19 cellular contexts compared by ENCODE assay signal in genomic region chr7:12386237-12386839, GRCh38. TPM values are rescaled to one million over a fixed set of nuclear protein-coding genes. Genes with fewer than 3 reads are reported as not detected.
DNase-seq lines count a peak whose midpoint lies in the region; ATAC-seq lines count a peak whose summit lies in the region.
"Had no signal": no experiment of that assay in that cellular context is flagged by ENCODE, and none has a peak within 500 bp of the region (broad histone marks: within the 10 kb centered on the region; RNA-seq: fewer than 3 reads in every experiment).

No MANE protein-coding gene starts in this region.

- no peak overlapping the region for H3K27ac Mint-ChIP-seq in activated naive CD8-positive, alpha-beta T cell treated with anti-CD3 and anti-CD28 coated beads, Interleukin-2, amount 50 U/mL, for 24 hours
- no peak overlapping the region for H3K27ac Mint-ChIP-seq in immature natural killer cell
- H3K27ac Mint-ChIP-seq: activated CD4-positive, alpha-beta T cell treated with anti-CD3 and anti-CD28 coated beads, Interleukin-2, amount 10 ng/mL, durations not matched to agents 24 days and 14 days; activated naive CD4-positive, alpha-beta T cell treated with anti-CD3 and anti-CD28 coated beads, Interleukin-2, amount 50 U/mL, for 24 hours; CD4-positive, alpha-beta T cell had no signal

- H3K4me3 ChIP-seq in neuron (ENCODE audit: low read length), result no peak overlapping the region
- H3K4me3 ChIP-seq: A549, esophagus muscularis mucosa, GM12878, smooth muscle cell, upper lobe of right lung had no signal

- H3K27me3 ChIP-seq in neuron (ENCODE audit: insufficient read depth, low read length), result no peaks in the 10 kb centered on the region
- H3K27me3 ChIP-seq: esophagus muscularis mucosa, upper lobe of right lung had no signal

- no peaks in the 10 kb centered on the region for H3K4me1 Mint-ChIP-seq in activated naive CD8-positive, alpha-beta T cell treated with anti-CD3 and anti-CD28 coated beads, Interleukin-2, amount 50 U/mL, for 24 hours
- H3K4me1 Mint-ChIP-seq in immature natural killer cell, result no peaks in the 10 kb centered on the region
- H3K4me1 Mint-ChIP-seq: activated CD4-positive, alpha-beta T cell treated with anti-CD3 and anti-CD28 coated beads, Interleukin-2, amount 10 ng/mL, durations not matched to agents 24 days and 14 days; activated naive CD4-positive, alpha-beta T cell treated with anti-CD3 and anti-CD28 coated beads, Interleukin-2, amount 50 U/mL, for 24 hours had no signal

- no peaks in the 10 kb centered on the region for H3K36me3 Mint-ChIP-seq in activated naive CD8-positive, alpha-beta T cell treated with anti-CD3 and anti-CD28 coated beads, Interleukin-2, amount 50 U/mL, for 24 hours (ENCODE audit: low read depth)
- H3K36me3 Mint-ChIP-seq in immature natural killer cell, result no peaks in the 10 kb centered on the region
- H3K36me3 Mint-ChIP-seq: activated naive CD4-positive, alpha-beta T cell treated with anti-CD3 and anti-CD28 coated beads, Interleukin-2, amount 50 U/mL, for 24 hours had no signal

- peaks cover 11% of the 10 kb centered on the region for H3K4me1 ChIP-seq in neuron (ENCODE audit: insufficient read depth, low read length)
- H3K4me1 ChIP-seq: A549, esophagus muscularis mucosa, upper lobe of right lung had no signal

- H3K4me3 Mint-ChIP-seq in activated naive CD8-positive, alpha-beta T cell treated with anti-CD3 and anti-CD28 coated beads, Interleukin-2, amount 50 U/mL, for 24 hours, result no peak overlapping the region
- H3K4me3 Mint-ChIP-seq in immature natural killer cell, result no peak overlapping the region
- H3K4me3 Mint-ChIP-seq: activated CD4-positive, alpha-beta T cell treated with anti-CD3 and anti-CD28 coated beads, Interleukin-2, amount 10 ng/mL, durations not matched to agents 24 days and 14 days; activated naive CD4-positive, alpha-beta T cell treated with anti-CD3 and anti-CD28 coated beads, Interleukin-2, amount 50 U/mL, for 24 hours; CD4-positive, alpha-beta T cell had no signal

- in situ Hi-C loops in KBM-7 (cut with MboI; ENCODE audit: low pct_unique_long_range_greater_than_20kb, low sequenced_read_pairs), result no loop called here

- no peaks in the 10 kb centered on the region for H3K9me3 ChIP-seq in neuron (ENCODE audit: low read length)
- H3K9me3 ChIP-seq: A549, esophagus muscularis mucosa, upper lobe of right lung had no signal

- peak; percentile 65 for DNase-seq in NCI-H82 (lab: John Stamatoyannopoulos, UW)
- no peak for DNase-seq in NCI-H82 treated with DMSO at 0.1 percent for 48 hours (lab: John Stamatoyannopoulos, UW; ENCODE audit: unreplicated experiment)
- DNase-seq in NCI-H2107 (lab: John Stamatoyannopoulos, UW), result peak; percentile 19
- peak; percentile 99 for DNase-seq in SHP77 treated with DMSO at 0.1 percent for 48 hours (lab: John Stamatoyannopoulos, UW)
- no peak for DNase-seq in activated naive CD8-positive, alpha-beta T cell treated with anti-CD3 and anti-CD28 coated beads, Interleukin-2, amount 50 U/mL, for 24 hours
- DNase-seq in immature natural killer cell, result no peak
- no peak for DNase-seq in KBM-7
- DNase-seq: activated CD4-positive, alpha-beta T cell treated with anti-CD3 and anti-CD28 coated beads, Interleukin-2, amount 10 ng/mL, durations not matched to agents 24 days and 14 days; CD4-positive, alpha-beta T cell; islet precursor cell; SIG-M5; stimulated activated naive CD4-positive, alpha-beta T cell; upper lobe of right lung had no signal

- H3K36me3 ChIP-seq in neuron (ENCODE audit: insufficient read depth, low read length), result no peaks in the 10 kb centered on the region
- H3K36me3 ChIP-seq: esophagus muscularis mucosa, upper lobe of right lung had no signal

- no peak for ATAC-seq in activated naive CD8-positive, alpha-beta T cell treated with anti-CD3 and anti-CD28 coated beads, Interleukin-2, amount 50 U/mL, for 24 hours
- ATAC-seq: A549, GM12878, upper lobe of right lung had no signal

- peak overlapping the region; percentile 19 for H2AFZ ChIP-seq in neuron (ENCODE audit: low read depth, low read length)

- H3K9me3 Mint-ChIP-seq in activated naive CD8-positive, alpha-beta T cell treated with anti-CD3 and anti-CD28 coated beads, Interleukin-2, amount 50 U/mL, for 24 hours, result no peaks in the 10 kb centered on the region
- H3K9me3 Mint-ChIP-seq in immature natural killer cell, result no peaks in the 10 kb centered on the region
- H3K9me3 Mint-ChIP-seq: activated CD4-positive, alpha-beta T cell treated with anti-CD3 and anti-CD28 coated beads, Interleukin-2, amount 10 ng/mL, durations not matched to agents 24 days and 14 days; activated naive CD4-positive, alpha-beta T cell treated with anti-CD3 and anti-CD28 coated beads, Interleukin-2, amount 50 U/mL, for 24 hours; CD4-positive, alpha-beta T cell had no signal

- H3K27me3 Mint-ChIP-seq in activated naive CD8-positive, alpha-beta T cell treated with anti-CD3 and anti-CD28 coated beads, Interleukin-2, amount 50 U/mL, for 24 hours, result no peaks in the 10 kb centered on the region
- peaks cover 0 to 3% (median 0%) of the 10 kb centered on the region in 3 donors for H3K27me3 Mint-ChIP-seq in immature natural killer cell (ENCODE audit: low read depth in 3 of 3)
- H3K27me3 Mint-ChIP-seq: activated CD4-positive, alpha-beta T cell treated with anti-CD3 and anti-CD28 coated beads, Interleukin-2, amount 10 ng/mL, durations not matched to agents 24 days and 14 days; activated naive CD4-positive, alpha-beta T cell treated with anti-CD3 and anti-CD28 coated beads, Interleukin-2, amount 50 U/mL, for 24 hours; CD4-positive, alpha-beta T cell had no signal

RNA-seq across cellular contexts. Expression of gene VWDE, which starts 17.3 kb away (rescaled TPM):
- under 1 TPM in 1 of 3 donors, not detected in 2; 0.11 TPM for polyA plus RNA-seq in immature natural killer cell
- polyA plus RNA-seq: smooth muscle cell had no signal

Comparison
In these comparisons a context has a peak if more than half of its experiments do, and no peak if none do; other contexts are left out.
1. DNase-seq: peak in NCI-H82 (single experiment), NCI-H2107 (single experiment) and SHP77 treated with DMSO at 0.1 percent for 48 hours (single experiment); none in NCI-H82 treated with DMSO at 0.1 percent for 48 hours (single experiment), activated naive CD8-positive, alpha-beta T cell treated with anti-CD3 and anti-CD28 coated beads, Interleukin-2, amount 50 U/mL, for 24 hours (single experiment), immature natural killer cell (0 of 3) and KBM-7 (single experiment).